ENCODE assay signal across 18 cellular contexts in the genomic region with DNA sequence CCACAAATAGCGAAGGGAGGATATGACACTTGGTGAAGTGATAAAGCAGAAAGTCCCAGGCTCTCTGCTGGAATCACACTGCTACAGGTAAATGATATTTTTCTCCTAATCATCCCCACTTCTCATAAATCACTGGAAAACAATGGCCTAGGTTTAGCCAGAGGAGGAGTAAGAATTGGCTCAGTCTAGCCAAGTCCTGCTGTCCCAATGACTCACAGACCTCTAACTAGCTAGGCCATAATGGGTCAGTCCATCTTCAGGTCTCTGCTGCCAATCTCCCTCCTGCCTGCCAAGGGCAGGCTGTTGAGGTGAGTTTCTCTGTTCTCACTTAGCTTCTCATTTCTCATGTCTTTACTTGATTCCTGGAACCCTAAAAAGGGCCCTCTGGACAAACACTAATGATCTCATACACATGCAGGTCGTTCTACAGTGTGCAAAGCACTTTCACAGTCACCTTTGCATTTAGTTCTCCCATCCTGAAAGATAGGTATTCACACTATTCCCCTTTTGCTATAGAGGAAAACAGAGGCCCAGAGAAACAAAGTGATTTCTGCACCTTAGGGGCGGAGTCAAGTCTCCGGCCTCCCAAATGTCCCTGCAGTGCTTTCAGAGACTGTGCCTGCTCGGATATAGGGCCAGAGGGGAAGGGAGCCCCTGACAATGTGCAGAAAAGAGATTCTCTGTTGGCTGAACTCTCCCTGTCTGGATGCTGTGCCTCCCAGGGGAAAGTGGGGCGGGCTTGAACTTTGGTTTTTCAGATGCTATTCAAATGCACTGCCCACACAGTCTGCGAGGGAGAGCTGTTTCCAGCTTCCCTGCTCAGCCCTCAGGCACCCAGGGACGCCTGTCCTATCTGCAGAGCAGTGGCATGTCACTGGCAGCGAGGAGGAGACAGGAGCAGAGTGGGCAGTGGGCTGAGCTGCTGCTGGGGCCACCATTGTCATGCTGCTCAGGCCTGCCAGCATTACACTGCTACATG. TPM values are rescaled to one million over a fixed set of nuclear protein-coding genes. Genes with fewer than 3 reads are reported as not detected.
DNase-seq lines count a peak whose midpoint lies in the region; ATAC-seq, FAIRE-seq and TF ChIP-seq lines count a peak whose summit lies in the region.
"Had no signal": no experiment of that assay in that cellular context is flagged by ENCODE, and none has a peak within 500 bp of the region (broad histone marks: within the 10 kb centered on the region; RNA-seq: fewer than 3 reads in every experiment).

No MANE protein-coding gene starts in this region.

- no peak for TF ChIP-seq CTCF in WTC11 (IDR thresholded peaks at IDR 0.05)
- no peak for TF ChIP-seq CTCF in fibroblast of pulmonary artery (IDR thresholded peaks at IDR 0.05; ENCODE audit: low read length, missing control alignments)

- no peak overlapping the region for H3K4me3 ChIP-seq in fibroblast of pulmonary artery (replicated peaks; ENCODE audit: low read depth, low read length)
- H3K4me3 ChIP-seq: BLaER1 treated with 17β-estradiol and CSF1 and Interleukin-3, amounts not matched to agents 10 nM and 100 nM; body of pancreas; ovary; skin epidermis; testis had no signal

- peaks cover 44% of the 10 kb centered on the region for H3K4me1 Mint-ChIP-seq in WTC11

- FAIRE-seq in urothelium cell line (lab: Jason Lieb, UNC): no peak

- H3K36me3 Mint-ChIP-seq in WTC11: no peaks in the 10 kb centered on the region
- H3K36me3 Mint-ChIP-seq: activated naive CD4-positive, alpha-beta T cell treated with anti-CD3 and anti-CD28 coated beads, Interleukin-2, amount 10 ng/mL, durations not matched to agents 7 days and 5 days had no signal

- no peak overlapping the region for H3K4me3 Mint-ChIP-seq in WTC11
- H3K4me3 Mint-ChIP-seq: activated naive CD4-positive, alpha-beta T cell treated with anti-CD3 and anti-CD28 coated beads, Interleukin-2, amount 10 ng/mL, durations not matched to agents 7 days and 5 days had no signal

- peaks cover 8% of the 10 kb centered on the region for H3K9me3 Mint-ChIP-seq in WTC11
- H3K9me3 Mint-ChIP-seq: activated naive CD4-positive, alpha-beta T cell treated with anti-CD3 and anti-CD28 coated beads, Interleukin-2, amount 10 ng/mL, durations not matched to agents 7 days and 5 days had no signal

- DNase-seq in WTC11 (ENCODE audit: low spot score) (no peak), fibroblast of pulmonary artery (ENCODE audit: low read depth) (peak; percentile 41), renal cortical epithelial cell (ENCODE audit: low read depth) (peak; percentile 86), SKM-1 treated with dmso at 0.1 percent for 144 hours (lab: John Stamatoyannopoulos, UW; ENCODE audit: unreplicated experiment) (no peak), hepatic stellate cell (ENCODE audit: low spot score) (no peak), urothelium cell line (ENCODE audit: low spot score) (no peak)
- DNase-seq: activated CD4-positive, alpha-beta T cell treated with anti-CD3 and anti-CD28 coated beads, Interleukin-2, amount 50 U/mL, for 1 hour; activated naive CD4-positive, alpha-beta T cell treated with anti-CD3 and anti-CD28 coated beads, Interleukin-2, amount 10 ng/mL, durations not matched to agents 7 days and 5 days; left cardiac atrium; NCI-H2081 treated with DMSO at 0.1 percent for 48 hours; NCI-H524 treated with DMSO at 0.1 percent for 48 hours; ovary; SW 1271; testis had no signal

- CTCF ChIA-PET in WTC11 (lab: Charles Lee): interaction anchor here (0.8 to 24.0 kb wide), 6 partner anchors 10 to 227 kb away, joined by 3 to 613 read pairs (median 6); no protein-coding TSS in a partner anchor

- ATAC-seq in WTC11: peak; percentile 2; the same call in 1 of the 2 replicates
- ATAC-seq: body of pancreas had no signal

- H3K27me3 Mint-ChIP-seq in WTC11 (ENCODE audit: low read depth): peaks cover 12% of the 10 kb centered on the region

- TF ChIP-seq EP300 in Ishikawa (IDR thresholded peaks at IDR 0.05; ENCODE audit: borderline replicate concordance): peak; percentile 58; the same call in 1 of the 2 replicates

- H3K27ac Mint-ChIP-seq in WTC11: no peak overlapping the region
- H3K27ac Mint-ChIP-seq: activated naive CD4-positive, alpha-beta T cell treated with anti-CD3 and anti-CD28 coated beads, Interleukin-2, amount 10 ng/mL, durations not matched to agents 7 days and 5 days had no signal

- no peak for TF ChIP-seq RAD21 in Ishikawa (IDR thresholded peaks at IDR 0.05; ENCODE audit: low read depth)

- POLR2A ChIA-PET in WTC11 (lab: Charles Lee): interaction anchor here (1.3 kb wide), 1 partner anchor 131 kb away, joined by 3 read pairs; a partner anchor contains a TSS

TF ChIP-seq in Ishikawa, 13 proteins besides CTCF, POLR2A, EP300 and RAD21 (continues in another document):
- TF ChIP-seq ZBTB7A (IDR thresholded peaks at IDR 0.05; ENCODE audit: low read depth) (no peak), FOXM1 (IDR thresholded peaks at IDR 0.05; ENCODE audit: borderline replicate concordance, low read depth) (no peak), TAF1 (IDR thresholded peaks at IDR 0.05; ENCODE audit: low read depth) (no peak), CEBPB (IDR thresholded peaks at IDR 0.05) (no peak), TEAD4 (IDR thresholded peaks at IDR 0.05) (0 out of 2 replicates have a peak, but pooled peaks have one; percentile 29)
- TF ChIP-seq, protein P1, sequence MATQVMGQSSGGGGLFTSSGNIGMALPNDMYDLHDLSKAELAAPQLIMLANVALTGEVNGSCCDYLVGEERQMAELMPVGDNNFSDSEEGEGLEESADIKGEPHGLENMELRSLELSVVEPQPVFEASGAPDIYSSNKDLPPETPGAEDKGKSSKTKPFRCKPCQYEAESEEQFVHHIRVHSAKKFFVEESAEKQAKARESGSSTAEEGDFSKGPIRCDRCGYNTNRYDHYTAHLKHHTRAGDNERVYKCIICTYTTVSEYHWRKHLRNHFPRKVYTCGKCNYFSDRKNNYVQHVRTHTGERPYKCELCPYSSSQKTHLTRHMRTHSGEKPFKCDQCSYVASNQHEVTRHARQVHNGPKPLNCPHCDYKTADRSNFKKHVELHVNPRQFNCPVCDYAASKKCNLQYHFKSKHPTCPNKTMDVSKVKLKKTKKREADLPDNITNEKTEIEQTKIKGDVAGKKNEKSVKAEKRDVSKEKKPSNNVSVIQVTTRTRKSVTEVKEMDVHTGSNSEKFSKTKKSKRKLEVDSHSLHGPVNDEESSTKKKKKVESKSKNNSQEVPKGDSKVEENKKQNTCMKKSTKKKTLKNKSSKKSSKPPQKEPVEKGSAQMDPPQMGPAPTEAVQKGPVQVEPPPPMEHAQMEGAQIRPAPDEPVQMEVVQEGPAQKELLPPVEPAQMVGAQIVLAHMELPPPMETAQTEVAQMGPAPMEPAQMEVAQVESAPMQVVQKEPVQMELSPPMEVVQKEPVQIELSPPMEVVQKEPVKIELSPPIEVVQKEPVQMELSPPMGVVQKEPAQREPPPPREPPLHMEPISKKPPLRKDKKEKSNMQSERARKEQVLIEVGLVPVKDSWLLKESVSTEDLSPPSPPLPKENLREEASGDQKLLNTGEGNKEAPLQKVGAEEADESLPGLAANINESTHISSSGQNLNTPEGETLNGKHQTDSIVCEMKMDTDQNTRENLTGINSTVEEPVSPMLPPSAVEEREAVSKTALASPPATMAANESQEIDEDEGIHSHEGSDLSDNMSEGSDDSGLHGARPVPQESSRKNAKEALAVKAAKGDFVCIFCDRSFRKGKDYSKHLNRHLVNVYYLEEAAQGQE (IDR thresholded peaks at IDR 0.05; ENCODE audit: low read depth): no peak
- TF ChIP-seq, protein P2, sequence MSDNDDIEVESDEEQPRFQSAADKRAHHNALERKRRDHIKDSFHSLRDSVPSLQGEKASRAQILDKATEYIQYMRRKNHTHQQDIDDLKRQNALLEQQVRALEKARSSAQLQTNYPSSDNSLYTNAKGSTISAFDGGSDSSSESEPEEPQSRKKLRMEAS (IDR thresholded peaks at IDR 0.05): no peak; the same call in 1 of the 2 replicates

TF ChIP-seq in WTC11, 78 proteins besides CTCF, POLR2A, EP300 and RAD21 (continues in another document):
- TF ChIP-seq NFE2L1 (CRISPR knock-in tag; IDR thresholded peaks at IDR 0.05) (no peak), FOXK1 (CRISPR knock-in tag; IDR thresholded peaks at IDR 0.05) (no peak), ZNF416 (CRISPR knock-in tag; IDR thresholded peaks at IDR 0.05) (no peak)
- TF ChIP-seq, protein P3, sequence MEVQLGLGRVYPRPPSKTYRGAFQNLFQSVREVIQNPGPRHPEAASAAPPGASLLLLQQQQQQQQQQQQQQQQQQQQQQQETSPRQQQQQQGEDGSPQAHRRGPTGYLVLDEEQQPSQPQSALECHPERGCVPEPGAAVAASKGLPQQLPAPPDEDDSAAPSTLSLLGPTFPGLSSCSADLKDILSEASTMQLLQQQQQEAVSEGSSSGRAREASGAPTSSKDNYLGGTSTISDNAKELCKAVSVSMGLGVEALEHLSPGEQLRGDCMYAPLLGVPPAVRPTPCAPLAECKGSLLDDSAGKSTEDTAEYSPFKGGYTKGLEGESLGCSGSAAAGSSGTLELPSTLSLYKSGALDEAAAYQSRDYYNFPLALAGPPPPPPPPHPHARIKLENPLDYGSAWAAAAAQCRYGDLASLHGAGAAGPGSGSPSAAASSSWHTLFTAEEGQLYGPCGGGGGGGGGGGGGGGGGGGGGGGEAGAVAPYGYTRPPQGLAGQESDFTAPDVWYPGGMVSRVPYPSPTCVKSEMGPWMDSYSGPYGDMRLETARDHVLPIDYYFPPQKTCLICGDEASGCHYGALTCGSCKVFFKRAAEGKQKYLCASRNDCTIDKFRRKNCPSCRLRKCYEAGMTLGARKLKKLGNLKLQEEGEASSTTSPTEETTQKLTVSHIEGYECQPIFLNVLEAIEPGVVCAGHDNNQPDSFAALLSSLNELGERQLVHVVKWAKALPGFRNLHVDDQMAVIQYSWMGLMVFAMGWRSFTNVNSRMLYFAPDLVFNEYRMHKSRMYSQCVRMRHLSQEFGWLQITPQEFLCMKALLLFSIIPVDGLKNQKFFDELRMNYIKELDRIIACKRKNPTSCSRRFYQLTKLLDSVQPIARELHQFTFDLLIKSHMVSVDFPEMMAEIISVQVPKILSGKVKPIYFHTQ (CRISPR knock-in tag; IDR thresholded peaks at IDR 0.05): no peak
- TF ChIP-seq, protein P4, sequence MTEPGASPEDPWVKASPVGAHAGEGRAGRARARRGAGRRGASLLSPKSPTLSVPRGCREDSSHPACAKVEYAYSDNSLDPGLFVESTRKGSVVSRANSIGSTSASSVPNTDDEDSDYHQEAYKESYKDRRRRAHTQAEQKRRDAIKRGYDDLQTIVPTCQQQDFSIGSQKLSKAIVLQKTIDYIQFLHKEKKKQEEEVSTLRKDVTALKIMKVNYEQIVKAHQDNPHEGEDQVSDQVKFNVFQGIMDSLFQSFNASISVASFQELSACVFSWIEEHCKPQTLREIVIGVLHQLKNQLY (CRISPR knock-in tag; IDR thresholded peaks at IDR 0.05): no peak

RNA-seq across cellular contexts. Expression of a gene that starts 3.9 kb away (rescaled TPM):
- total RNA-seq in WTC11 (2021): 62.1 to 71.9 TPM (median 64.7 TPM) in 3 replicates
- total RNA-seq in renal cortical epithelial cell: 14.6 and 21.1 TPM in 2 replicates

RNA-seq across cellular contexts. Expression of a gene that starts 44.7 kb away (rescaled TPM):
- 5.2 to 9.8 TPM (median 5.3 TPM) in 3 replicates for total RNA-seq in WTC11 (2021)
- total RNA-seq in renal cortical epithelial cell: 0.65 and 1.0 TPM in 2 replicates

Comparison
In these comparisons a context has a peak if more than half of its experiments do, and no peak if none do; other contexts are left out.
1. DNase-seq: peak in fibroblast of pulmonary artery (single experiment) and renal cortical epithelial cell (single experiment); none in WTC11 (single experiment), SKM-1 treated with dmso at 0.1 percent for 144 hours (single experiment), hepatic stellate cell (single experiment) and urothelium cell line (single experiment).